6 cellular contexts compared by ENCODE assay signal in the genomic region with DNA sequence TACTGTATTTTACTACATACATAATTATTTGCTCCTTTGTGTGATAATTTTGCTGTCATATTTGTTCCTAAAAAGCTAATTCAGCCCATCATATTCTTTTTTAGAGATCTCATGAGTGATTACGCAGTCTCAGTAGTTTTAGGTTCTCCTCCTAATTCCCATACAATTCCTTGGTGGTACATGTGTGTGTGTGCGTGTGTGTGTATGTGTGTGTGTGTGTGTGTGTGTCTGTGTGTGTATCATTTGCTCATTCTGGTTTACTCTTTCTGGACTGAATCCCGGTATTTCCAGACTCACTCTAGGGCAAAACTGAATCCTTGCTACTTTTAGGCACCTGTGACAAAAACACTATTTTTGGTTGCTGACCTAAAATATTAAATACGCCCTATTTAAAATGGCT.
"Had no signal": no experiment of that assay in that cellular context is flagged by ENCODE, and none has a peak within 500 bp of the region (broad histone marks: within the 10 kb centered on the region; RNA-seq: fewer than 3 reads in every experiment).

No MANE protein-coding gene starts in this region.

- H3K4me3 ChIP-seq: GM12878 had no signal

- DNase-seq: GDM1, GF-D8 had no signal

- ATAC-seq: GM12878 had no signal

- FAIRE-seq: G401.6, GM12878, GM12892, GM18507 had no signal
